ENCODE assay signal across 16 cellular contexts in the genomic region with DNA sequence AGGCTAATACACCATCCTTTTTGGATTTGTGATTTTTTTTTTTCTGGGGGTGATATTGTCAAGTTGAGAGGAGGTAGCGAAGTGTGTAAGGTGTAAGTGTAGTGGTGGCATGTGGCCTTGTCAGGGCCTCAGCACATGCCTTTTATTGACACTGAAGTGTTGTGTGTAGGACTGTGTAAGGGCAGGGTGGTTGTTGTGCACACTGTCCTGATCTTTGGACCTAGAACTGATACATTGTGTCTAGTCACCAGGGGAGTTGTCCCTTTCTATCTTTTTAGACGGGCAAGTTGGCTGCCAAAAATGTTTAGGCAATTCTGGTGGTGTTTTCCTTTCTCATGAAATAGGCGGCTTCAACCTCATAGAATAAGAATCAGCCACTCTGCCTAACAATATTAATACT.
DNase-seq lines count a peak whose midpoint lies in the region; ATAC-seq and TF ChIP-seq lines count a peak whose summit lies in the region.
"Had no signal": no experiment of that assay in that cellular context is flagged by ENCODE, and none has a peak within 500 bp of the region (broad histone marks: within the 10 kb centered on the region; RNA-seq: fewer than 3 reads in every experiment).

No MANE protein-coding gene starts in this region.

- TF ChIP-seq RAD21 in liver (IDR thresholded peaks at IDR 0.05) = no peak

- H3K4me1 ChIP-seq in liver (ENCODE audit: control insufficient read depth in 4 of 4, insufficient read depth in 4 of 4, low read length in 3 of 4) = no peaks in the 10 kb centered on the region
- H3K4me1 ChIP-seq in testis = no peaks in the 10 kb centered on the region
- H3K4me1 ChIP-seq in psoas muscle = no peaks in the 10 kb centered on the region
- H3K4me1 ChIP-seq: A549, Caco-2 had no signal

- H3K27me3 ChIP-seq in liver (ENCODE audit: control insufficient read depth in 4 of 4, insufficient read depth in 4 of 4, low read length in 3 of 4) (no peaks in the 10 kb centered on the region), testis (no peaks in the 10 kb centered on the region), psoas muscle (ENCODE audit: insufficient read depth in 3 of 3, low read length in 2 of 3) (peaks cover 0 to 3% (median 0%) of the 10 kb centered on the region in 3 donors)
- H3K27me3 ChIP-seq: BLaER1 treated with 17β-estradiol and CSF1 and Interleukin-3, amounts not matched to agents 10 nM and 100 nM had no signal

- intact Hi-C loops in testis (cut with DNase I; ENCODE audit: low total_unique reads) (no loop called here), psoas muscle (cut with DNase I) (no loop called here)

- no peak for TF ChIP-seq CTCF in liver (IDR thresholded peaks at IDR 0.05; ENCODE audit: low read depth, low read length, missing input control)
- no peak for TF ChIP-seq CTCF in testis (IDR thresholded peaks at IDR 0.05)
- TF ChIP-seq CTCF in psoas muscle (IDR thresholded peaks at IDR 0.05) = no peak

- H3K27ac ChIP-seq in liver (ENCODE audit: low read depth in 1 of 2, low read length in 2 of 2) = no peak overlapping the region
- no peak overlapping the region for H3K27ac ChIP-seq in testis
- H3K27ac ChIP-seq in psoas muscle = no peak overlapping the region
- H3K27ac ChIP-seq: 22Rv1; A549; BLaER1 treated with 17β-estradiol and CSF1 and Interleukin-3, amounts not matched to agents 10 nM and 100 nM; C4-2B had no signal

- TF ChIP-seq POLR2A in testis (IDR thresholded peaks at IDR 0.05) = no peak

- peak; percentile 45 for DNase-seq in left lobe of liver (ENCODE audit: low spot score)
- peak; percentile 65 for DNase-seq in testis
- no peak for DNase-seq in hepatic stellate cell (ENCODE audit: low spot score)
- DNase-seq in psoas muscle = no peak
- DNase-seq: AML-193; Caco-2; Calu3; CD4-positive, alpha-beta T cell; CD8-positive, alpha-beta T cell; DMS79 treated with DMSO at 0.1 percent for 48 hours; GF-D8 had no signal

- ATAC-seq in left lobe of liver (peak; percentile 70), psoas muscle (no peak)
- ATAC-seq: A549; CD8-positive, alpha-beta T cell had no signal

- no peak overlapping the region for H3K4me3 ChIP-seq in liver (ENCODE audit: low read depth in 1 of 3, low read length in 3 of 3)
- H3K4me3 ChIP-seq in testis = no peak overlapping the region
- no peak overlapping the region for H3K4me3 ChIP-seq in psoas muscle
- H3K4me3 ChIP-seq: A549; BLaER1 treated with 17β-estradiol and CSF1 and Interleukin-3, amounts not matched to agents 10 nM and 100 nM had no signal

- H3K9me3 ChIP-seq in liver (ENCODE audit: control insufficient read depth in 4 of 4, low read length in 3 of 4) (peaks cover 0 to 2% (median 0%) of the 10 kb centered on the region in 4 donors), testis (no peaks in the 10 kb centered on the region), psoas muscle (no peaks in the 10 kb centered on the region)
- H3K9me3 ChIP-seq: A549, Caco-2 had no signal

- H3K9ac ChIP-seq in liver (ENCODE audit: low read depth in 1 of 2, low read length in 2 of 2) = no peak overlapping the region
- H3K9ac ChIP-seq: BLaER1 treated with 17β-estradiol and CSF1 and Interleukin-3, amounts not matched to agents 10 nM and 100 nM had no signal

- no peaks in the 10 kb centered on the region for H3K36me3 ChIP-seq in liver (ENCODE audit: control insufficient read depth in 4 of 4, insufficient read depth in 3 of 4, low read depth in 1 of 4, low read length in 3 of 4)
- H3K36me3 ChIP-seq in testis (ENCODE audit: low read depth, missing control alignments) = no peaks in the 10 kb centered on the region
- no peaks in the 10 kb centered on the region for H3K36me3 ChIP-seq in psoas muscle (ENCODE audit: insufficient read depth in 1 of 2, low read depth in 1 of 2)
- H3K36me3 ChIP-seq: BLaER1 treated with 17β-estradiol and CSF1 and Interleukin-3, amounts not matched to agents 10 nM and 100 nM had no signal

- WGBS in liver = 61% methylated on average over 3 of the region's 3 CpGs
- WGBS in testis, 2 donors = 60 to 72% methylated on average over 3 of the region's 3 CpGs
- 64 to 87% (median 80%) methylated on average over 3 of the region's 3 CpGs for WGBS in psoas muscle, 3 donors

TF ChIP-seq in liver, 16 proteins besides CTCF, POLR2A, EP300 and RAD21:
- TF ChIP-seq FOXA2 (IDR thresholded peaks at IDR 0.05) = no peak
- peak in 1 of 2 donors; percentile 72 for TF ChIP-seq HNF4A (conservative IDR thresholded peaks at IDR 0.05)
- TF ChIP-seq, protein P1, sequence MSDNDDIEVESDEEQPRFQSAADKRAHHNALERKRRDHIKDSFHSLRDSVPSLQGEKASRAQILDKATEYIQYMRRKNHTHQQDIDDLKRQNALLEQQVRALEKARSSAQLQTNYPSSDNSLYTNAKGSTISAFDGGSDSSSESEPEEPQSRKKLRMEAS (IDR thresholded peaks at IDR 0.05) = peak; percentile 34
- no peak for TF ChIP-seq JUND (IDR thresholded peaks at IDR 0.05)
- no peak for TF ChIP-seq RXRA (IDR thresholded peaks at IDR 0.05)

Comparison
In these comparisons a context has a peak if more than half of its experiments do, and no peak if none do; other contexts are left out.
1. DNase-seq: peak in left lobe of liver (single experiment) and testis (single experiment); none in hepatic stellate cell (single experiment) and psoas muscle (0 of 2).